ENCODE assay signal across 8 cellular contexts in the genomic region with DNA sequence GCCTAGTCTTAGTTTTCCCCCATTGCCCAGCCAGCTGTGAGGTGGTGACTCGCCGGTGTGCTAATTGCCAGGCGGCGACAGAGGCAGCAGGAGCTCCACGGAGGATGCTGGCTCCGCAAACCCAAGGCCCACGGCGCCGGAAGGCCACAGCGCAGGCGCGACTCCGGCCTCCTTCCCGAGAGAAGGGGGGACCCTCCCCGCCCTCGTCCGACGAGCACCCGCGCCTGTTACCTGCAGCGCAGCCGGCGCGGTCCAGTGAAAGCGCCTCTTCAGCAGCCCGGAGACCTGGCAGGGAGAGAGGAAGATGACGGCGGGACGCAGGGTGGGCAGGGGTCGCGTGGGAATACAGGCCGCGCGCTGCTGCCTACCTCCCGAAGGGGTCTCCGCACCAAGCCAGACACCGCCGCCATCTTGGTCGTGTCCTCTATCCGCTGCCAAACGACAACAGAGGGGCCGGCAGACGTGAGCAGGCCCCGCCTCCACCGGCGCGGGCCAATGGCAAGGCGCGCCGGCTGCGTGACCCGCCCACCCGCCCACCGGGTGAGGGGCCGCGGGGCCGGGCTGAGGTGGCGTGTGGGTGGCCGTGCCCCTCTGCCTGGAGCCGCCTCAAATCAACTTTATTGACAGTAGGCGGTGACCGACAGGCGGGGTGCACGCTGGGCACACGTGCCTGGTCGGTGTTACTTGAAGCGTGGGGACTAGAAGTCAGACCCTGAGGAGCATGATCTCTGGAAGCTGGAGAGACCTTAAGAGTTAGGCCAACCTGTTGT. TPM values are rescaled to one million over a fixed set of nuclear protein-coding genes. Genes with fewer than 3 reads are reported as not detected.
DNase-seq lines count a peak whose midpoint lies in the region; ATAC-seq, FAIRE-seq and TF ChIP-seq lines count a peak whose summit lies in the region.

A gene (minus strand): TSS at position 433 of the 770 bp plus-strand sequence. CDS start 23 bp downstream, at position 410.

- peak; percentile 55 for TF ChIP-seq RAD21 in neural cell (conservative IDR thresholded peaks at IDR 0.05)

- H3K4me2 ChIP-seq in neural cell (ENCODE audit: low read length), result peak within 1 kb of the TSS; percentile 97

- H3K27ac ChIP-seq in neural cell (ENCODE audit: low read length), result peak within 1 kb of the TSS; percentile 97

- peaks cover 35% of the 10 kb centered on the region for H3K4me1 Mint-ChIP-seq in stimulated activated naive CD8-positive, alpha-beta T cell treated with anti-CD3 and anti-CD28 coated beads, Interleukin-15, amount 100 ng/mL, for 72 hours

- no peaks in the 10 kb centered on the region for H3K9me2 ChIP-seq in neural cell (ENCODE audit: insufficient read depth, low read length)

- no peaks in the 10 kb centered on the region for H3K9me3 ChIP-seq in neural cell (ENCODE audit: low read length)

- H3K27me3 ChIP-seq in neural cell (ENCODE audit: insufficient read depth, low read depth, low read length), result no peaks in the 10 kb centered on the region

- peak; percentile 95 for ATAC-seq in stimulated activated naive CD8-positive, alpha-beta T cell treated with anti-CD3 and anti-CD28 coated beads, Interleukin-15, amount 100 ng/mL, for 72 hours

- FAIRE-seq in H54 (lab: Jason Lieb, UNC), result no peak

- no peaks in the 10 kb centered on the region for H3K27me3 Mint-ChIP-seq in stimulated activated naive CD8-positive, alpha-beta T cell treated with anti-CD3 and anti-CD28 coated beads, Interleukin-15, amount 100 ng/mL, for 72 hours

- H3K9ac ChIP-seq in neural cell (ENCODE audit: low read length), result peak within 1 kb of the TSS; percentile 98

- peak; percentile 72 for TF ChIP-seq EP300 in neural cell (conservative IDR thresholded peaks at IDR 0.05; ENCODE audit: poor library complexity, severe bottlenecking)

- peak; percentile 23 for TF ChIP-seq CTCF in neural cell (IDR thresholded peaks at IDR 0.05; ENCODE audit: poor library complexity, severe bottlenecking)

- peak within 1 kb of the TSS; percentile 91 for H2AFZ ChIP-seq in neural cell (ENCODE audit: low read depth, low read length)

- no peaks in the 10 kb centered on the region for H3K9me3 Mint-ChIP-seq in stimulated activated naive CD8-positive, alpha-beta T cell treated with anti-CD3 and anti-CD28 coated beads, Interleukin-15, amount 100 ng/mL, for 72 hours

- peaks cover 2% of the 10 kb centered on the region for H3F3A ChIP-seq in neural cell (ENCODE audit: insufficient read depth, low read length, poor library complexity, severe bottlenecking)

- H3K36me3 ChIP-seq in neural cell (ENCODE audit: insufficient read depth, low read length), result no peaks in the 10 kb centered on the region

- H3K27ac Mint-ChIP-seq in stimulated activated naive CD8-positive, alpha-beta T cell treated with anti-CD3 and anti-CD28 coated beads, Interleukin-15, amount 100 ng/mL, for 72 hours, result peak within 1 kb of the TSS; percentile 91 to 97

- DNase-seq in ELR (ENCODE audit: low read depth), result peak; percentile 89
- peak; percentile 93 for DNase-seq in H54 (ENCODE audit: insufficient read length, low spot score)
- DNase-seq in LoVo (ENCODE audit: low spot score), result peak; percentile 88
- DNase-seq in SHP77 treated with DMSO at 0.1 percent for 48 hours (lab: John Stamatoyannopoulos, UW), result peak; percentile 83
- peak; percentile 96 for DNase-seq in activated effector memory CD4-positive, alpha-beta T cell treated with anti-CD3 and anti-CD28 coated beads, Interleukin-2, amount 50 U/mL, for 16 hours
- DNase-seq in fibroblast of the conjunctiva (ENCODE audit: low read depth), result peak; percentile 72
- DNase-seq in stimulated activated naive CD8-positive, alpha-beta T cell treated with anti-CD3 and anti-CD28 coated beads, Interleukin-15, amount 100 ng/mL, for 72 hours, result peak; percentile 90 to 91

- peaks cover 7% of the 10 kb centered on the region for H3K79me2 ChIP-seq in neural cell (replicated peaks; ENCODE audit: insufficient read depth, low read length)

- TF ChIP-seq POLR2A in H54 (IDR thresholded peaks at IDR 0.05; ENCODE audit: low read depth, low read length), result peak; percentile 68

- H4K20me1 ChIP-seq in neural cell (ENCODE audit: insufficient read depth), result no peaks in the 10 kb centered on the region

- peak within 1 kb of the TSS; percentile 93 to 96 for H3K4me3 Mint-ChIP-seq in stimulated activated naive CD8-positive, alpha-beta T cell treated with anti-CD3 and anti-CD28 coated beads, Interleukin-15, amount 100 ng/mL, for 72 hours

- peak within 1 kb of the TSS; percentile 93 for H3K4me3 ChIP-seq in neural cell (ENCODE audit: low read length)

TF ChIP-seq in neural cell, 6 proteins besides CTCF, POLR2A, EP300 and RAD21:
- TF ChIP-seq, protein P1, sequence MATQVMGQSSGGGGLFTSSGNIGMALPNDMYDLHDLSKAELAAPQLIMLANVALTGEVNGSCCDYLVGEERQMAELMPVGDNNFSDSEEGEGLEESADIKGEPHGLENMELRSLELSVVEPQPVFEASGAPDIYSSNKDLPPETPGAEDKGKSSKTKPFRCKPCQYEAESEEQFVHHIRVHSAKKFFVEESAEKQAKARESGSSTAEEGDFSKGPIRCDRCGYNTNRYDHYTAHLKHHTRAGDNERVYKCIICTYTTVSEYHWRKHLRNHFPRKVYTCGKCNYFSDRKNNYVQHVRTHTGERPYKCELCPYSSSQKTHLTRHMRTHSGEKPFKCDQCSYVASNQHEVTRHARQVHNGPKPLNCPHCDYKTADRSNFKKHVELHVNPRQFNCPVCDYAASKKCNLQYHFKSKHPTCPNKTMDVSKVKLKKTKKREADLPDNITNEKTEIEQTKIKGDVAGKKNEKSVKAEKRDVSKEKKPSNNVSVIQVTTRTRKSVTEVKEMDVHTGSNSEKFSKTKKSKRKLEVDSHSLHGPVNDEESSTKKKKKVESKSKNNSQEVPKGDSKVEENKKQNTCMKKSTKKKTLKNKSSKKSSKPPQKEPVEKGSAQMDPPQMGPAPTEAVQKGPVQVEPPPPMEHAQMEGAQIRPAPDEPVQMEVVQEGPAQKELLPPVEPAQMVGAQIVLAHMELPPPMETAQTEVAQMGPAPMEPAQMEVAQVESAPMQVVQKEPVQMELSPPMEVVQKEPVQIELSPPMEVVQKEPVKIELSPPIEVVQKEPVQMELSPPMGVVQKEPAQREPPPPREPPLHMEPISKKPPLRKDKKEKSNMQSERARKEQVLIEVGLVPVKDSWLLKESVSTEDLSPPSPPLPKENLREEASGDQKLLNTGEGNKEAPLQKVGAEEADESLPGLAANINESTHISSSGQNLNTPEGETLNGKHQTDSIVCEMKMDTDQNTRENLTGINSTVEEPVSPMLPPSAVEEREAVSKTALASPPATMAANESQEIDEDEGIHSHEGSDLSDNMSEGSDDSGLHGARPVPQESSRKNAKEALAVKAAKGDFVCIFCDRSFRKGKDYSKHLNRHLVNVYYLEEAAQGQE (IDR thresholded peaks at IDR 0.05; ENCODE audit: borderline replicate concordance), result peak; percentile 91
- TF ChIP-seq SMC3 (conservative IDR thresholded peaks at IDR 0.05; ENCODE audit: poor library complexity) (peak; percentile 68), EZH2 (IDR thresholded peaks at IDR 0.05; ENCODE audit: borderline replicate concordance, insufficient read depth, low read length, poor library complexity, severe bottlenecking) (no peak), MXI1 (conservative IDR thresholded peaks at IDR 0.05; ENCODE audit: poor library complexity, severe bottlenecking) (peak; percentile 82), TAF1 (IDR thresholded peaks at IDR 0.05; ENCODE audit: low read depth) (peak; percentile 91), POLR2AphosphoS5 (IDR thresholded peaks at IDR 0.05) (peak; percentile 99)
TF ChIP-seq in neural cell: peak in this region for 5.

RNA-seq across cellular contexts. Expression of the gene that starts here (rescaled TPM):
- polyA plus RNA-seq in neural cell, result 154 and 201 TPM in 2 replicates
- 88.9 and 108 TPM in 2 replicates for polyA minus RNA-seq in neural cell

Comparison
In these comparisons a context has a peak if more than half of its experiments do, and no peak if none do; other contexts are left out.
1. Peak in every context shown above with its lines: DNase-seq, ATAC-seq, H3K4me3 ChIP-seq and H3K27ac ChIP-seq.